Comparison of ENCODE assay signal across 8 cellular contexts in genomic region chr6:150418825-150419594, GRCh38. TPM values are rescaled to one million over a fixed set of nuclear protein-coding genes. Genes with fewer than 3 reads are reported as not detected.
DNase-seq lines count a peak whose midpoint lies in the region; ATAC-seq and TF ChIP-seq lines count a peak whose summit lies in the region.

No MANE protein-coding gene starts in this region.

- no peaks in the 10 kb centered on the region for H3F3A ChIP-seq in GM23338 (replicated peaks; ENCODE audit: low read depth)

- no peaks in the 10 kb centered on the region for H3K9me3 ChIP-seq in BE2C
- H3K9me3 ChIP-seq in OCI-LY3 (ENCODE audit: insufficient read depth, low read length): no peaks in the 10 kb centered on the region
- H3K9me3 ChIP-seq in neuron (ENCODE audit: low read length): no peaks in the 10 kb centered on the region
- no peaks in the 10 kb centered on the region for H3K9me3 ChIP-seq in thymus (ENCODE audit: control insufficient read depth)

- no peaks in the 10 kb centered on the region for H3K27me3 Mint-ChIP-seq in GM23338 (ENCODE audit: insufficient read depth, low read depth, poor library complexity)

- peaks cover 13% of the 10 kb centered on the region; the same call in 2 of the 3 replicates for H3K4me1 Mint-ChIP-seq in GM23338

- H3K36me3 ChIP-seq in BE2C: no peaks in the 10 kb centered on the region
- H3K36me3 ChIP-seq in GM23338 (ENCODE audit: insufficient read depth): no peaks in the 10 kb centered on the region
- no peaks in the 10 kb centered on the region for H3K36me3 ChIP-seq in OCI-LY3 (replicated peaks; ENCODE audit: low read depth, low read length)
- no peaks in the 10 kb centered on the region for H3K36me3 ChIP-seq in neuron (ENCODE audit: insufficient read depth, low read length)
- H3K36me3 ChIP-seq in thymus (ENCODE audit: control insufficient read depth, insufficient read depth): no peaks in the 10 kb centered on the region

- TF ChIP-seq CTCF in BE2C (IDR thresholded peaks at IDR 0.05; ENCODE audit: low read depth, low read length): peak; percentile 73
- peak; percentile 72 to 76 for TF ChIP-seq CTCF in GM23338 (conservative IDR thresholded peaks at IDR 0.05; ENCODE audit: low read depth in 2 of 2)
- TF ChIP-seq CTCF in OCI-LY3 (IDR thresholded peaks at IDR 0.05; ENCODE audit: low read depth, low read length): peak; percentile 67
- peak; percentile 72 for TF ChIP-seq CTCF in fibroblast of villous mesenchyme (IDR thresholded peaks at IDR 0.05; ENCODE audit: insufficient read depth, low read depth, low read length)

- H3K79me2 ChIP-seq in GM23338 (replicated peaks; ENCODE audit: insufficient read depth): no peaks in the 10 kb centered on the region
- no peaks in the 10 kb centered on the region for H3K79me2 ChIP-seq in OCI-LY3 (ENCODE audit: low read length)

- peak; percentile 67 for DNase-seq in BE2C
- peak; percentile 84 for DNase-seq in GM23338 (ENCODE audit: low spot score)
- DNase-seq in activated T-helper 9 cell treated with anti-CD3 and anti-CD28 coated beads, Interleukin-2, amount 50 U/mL, for 16 hours (ENCODE audit: low read depth): peak; percentile 41
- DNase-seq in fibroblast of villous mesenchyme (ENCODE audit: low read depth): peak; percentile 51

- H3K36me3 Mint-ChIP-seq in GM23338 (ENCODE audit: low read depth): no peaks in the 10 kb centered on the region

- H2AFZ ChIP-seq in GM23338 (peak overlapping the region; percentile 94), OCI-LY3 (ENCODE audit: low read depth, low read length) (peak overlapping the region; percentile 94), neuron (ENCODE audit: low read depth, low read length) (peak overlapping the region; percentile 92)

- peak overlapping the region; percentile 78 for H3K9ac ChIP-seq in OCI-LY3 (ENCODE audit: low read length)

- ATAC-seq in GM23338: peak; percentile 89
- no peak for ATAC-seq in HG03342 (IDR thresholded peaks at IDR 0.05; ENCODE audit: unreplicated experiment)

- no peak overlapping the region for H3K4me3 Mint-ChIP-seq in GM23338

- peaks cover 8% of the 10 kb centered on the region; the same call in 2 of the 3 replicates for H3K9me3 Mint-ChIP-seq in GM23338

- peaks cover 7% of the 10 kb centered on the region; the same call in 1 of the 2 replicates for H3K9me2 ChIP-seq in GM23338 (ENCODE audit: insufficient read depth)

- H3K27ac Mint-ChIP-seq in GM23338: no peak overlapping the region

- H3K27me3 ChIP-seq in BE2C (peaks cover 9% of the 10 kb centered on the region; the same call in 1 of the 2 replicates), GM23338 (ENCODE audit: insufficient read depth) (no peaks in the 10 kb centered on the region), OCI-LY3 (ENCODE audit: low read depth, low read length) (no peaks in the 10 kb centered on the region), neuron (ENCODE audit: insufficient read depth, low read length) (no peaks in the 10 kb centered on the region), thymus (ENCODE audit: control insufficient read depth, insufficient read depth) (peaks cover 2% of the 10 kb centered on the region)

- H3K27ac ChIP-seq in GM23338 (ENCODE audit: low read depth) (no peak overlapping the region), OCI-LY3 (ENCODE audit: low read length) (peak overlapping the region; percentile 56), thymus (ENCODE audit: low read depth) (peak overlapping the region; percentile 53)

- H3K4me2 ChIP-seq in GM23338 (no peak overlapping the region; the same call in 1 of the 2 replicates), OCI-LY3 (ENCODE audit: low read length) (peak overlapping the region; percentile 95)

- H4K20me1 ChIP-seq in GM23338 (replicated peaks; ENCODE audit: insufficient read depth): no peaks in the 10 kb centered on the region
- H4K20me1 ChIP-seq in OCI-LY3 (ENCODE audit: insufficient read depth, low read length): no peaks in the 10 kb centered on the region

- WGBS in thymus: 7% methylated on average over 23 of the region's 23 CpGs

- H3K4me1 ChIP-seq in BE2C (no peaks in the 10 kb centered on the region), GM23338 (ENCODE audit: insufficient read depth) (no peaks in the 10 kb centered on the region), OCI-LY3 (ENCODE audit: low read length) (peaks cover 13% of the 10 kb centered on the region), neuron (ENCODE audit: insufficient read depth, low read length) (peaks cover 6% of the 10 kb centered on the region), thymus (ENCODE audit: control insufficient read depth, insufficient read depth, low read length) (peaks cover 4% of the 10 kb centered on the region)

- H3K4me3 ChIP-seq in BE2C (ENCODE audit: low read depth, low read length) (peak overlapping the region; percentile 38), GM23338 (no peak overlapping the region), OCI-LY3 (ENCODE audit: low read length) (peak overlapping the region; percentile 79), fibroblast of villous mesenchyme (ENCODE audit: low read depth, low read length) (peak overlapping the region; percentile 46), neuron (ENCODE audit: low read length) (peak overlapping the region; percentile 34), thymus (ENCODE audit: low read length) (peak overlapping the region; percentile 64)

TF ChIP-seq in GM23338, 12 proteins besides CTCF, POLR2A, EP300 and RAD21:
- TF ChIP-seq NANOG (IDR thresholded peaks at IDR 0.05; ENCODE audit: borderline replicate concordance): no peak
- no peak for TF ChIP-seq ZNF114 (CRISPR knock-in tag; IDR thresholded peaks at IDR 0.05)
- no peak for TF ChIP-seq JUNB (IDR thresholded peaks at IDR 0.05; ENCODE audit: unreplicated experiment)
- TF ChIP-seq REST (IDR thresholded peaks at IDR 0.05; ENCODE audit: unreplicated experiment): no peak

RNA-seq across cellular contexts. Expression of gene IYD, which starts 50.2 kb away (rescaled TPM):
- not detected for polyA plus RNA-seq in BE2C (2012; ENCODE audit: insufficient read depth, insufficient read length, low read depth)
- not detected in 2 replicates for total RNA-seq in GM23338 (2014; rRNA removed; shearing (Covaris generic))
- not detected in 2 replicates for polyA plus RNA-seq in GM23338 (2016; fragmentation: Nextera tagmentation; extraction: Ambion mirVana)
- not detected in 2 replicates for total RNA-seq in fibroblast of villous mesenchyme
- polyA plus RNA-seq in thymus: 0.02 TPM
